In the genomic region with DNA sequence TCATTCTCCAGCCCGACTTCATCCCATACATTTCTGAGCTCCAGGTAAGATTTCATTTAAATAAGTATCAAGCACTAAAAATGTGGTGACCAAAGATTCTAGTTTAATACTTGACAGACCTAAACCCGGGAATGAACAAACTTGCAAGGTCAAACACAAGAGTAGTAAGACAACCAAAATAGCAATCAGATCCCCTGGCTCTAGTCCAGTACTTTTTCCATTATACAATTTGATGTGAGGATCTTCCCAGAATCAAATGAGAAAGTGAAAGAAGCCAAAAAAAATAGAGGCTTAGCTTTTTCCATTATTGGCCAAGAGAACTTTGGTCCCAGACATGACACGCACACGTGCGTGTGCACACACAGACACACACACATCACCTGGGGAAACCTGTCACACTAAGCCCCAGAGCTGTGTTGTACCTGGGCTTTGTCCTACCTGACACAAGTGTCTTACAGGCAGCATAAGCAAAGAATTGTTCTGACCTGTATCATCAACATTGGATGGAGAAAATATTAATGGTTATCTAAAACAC, we compare ENCODE assay signal across 1 cellular context.
TF ChIP-seq lines count a peak whose summit lies in the region.

No MANE protein-coding gene starts in this region.

TF ChIP-seq in H1, 55 proteins besides CTCF, POLR2A, EP300 and RAD21 (continued from another document):
- TF ChIP-seq KDM5A (IDR thresholded peaks at IDR 0.05; ENCODE audit: low read length) (no peak), BACH1 (IDR thresholded peaks at IDR 0.05; ENCODE audit: low read length) (no peak), ZNF274 (IDR thresholded peaks at IDR 0.05; ENCODE audit: borderline replicate concordance, extremely low read depth, low read length) (no peak), NRF1 (IDR thresholded peaks at IDR 0.05; ENCODE audit: low read depth, low read length) (no peak), GABPA (IDR thresholded peaks at IDR 0.05; ENCODE audit: borderline replicate concordance, insufficient read depth, low read length) (no peak), CHD1 (IDR thresholded peaks at IDR 0.05; ENCODE audit: low read depth, low read length) (no peak), MAFK (IDR thresholded peaks at IDR 0.05; ENCODE audit: low read depth, low read length) (no peak), RNF2 (IDR thresholded peaks at IDR 0.05; ENCODE audit: borderline replicate concordance, low read depth, low read length, missing control alignments, poor library complexity, severe bottlenecking) (no peak), HDAC6 (IDR thresholded peaks at IDR 0.05; ENCODE audit: low read depth, low read length) (no peak), RFX5 (IDR thresholded peaks at IDR 0.05; ENCODE audit: borderline replicate concordance, low read depth, low read length) (no peak), CTBP2 (IDR thresholded peaks at IDR 0.05; ENCODE audit: borderline replicate concordance, insufficient read depth, insufficient read length, low read length) (no peak), SIRT6 (IDR thresholded peaks at IDR 0.05; ENCODE audit: low read length) (no peak), GTF2F1 (IDR thresholded peaks at IDR 0.05; ENCODE audit: borderline replicate concordance, low read depth, low read length) (no peak), SUZ12 (IDR thresholded peaks at IDR 0.05; ENCODE audit: low read length) (no peak), CREB1 (IDR thresholded peaks at IDR 0.05) (no peak), HDAC2 (IDR thresholded peaks at IDR 0.05; ENCODE audit: borderline replicate concordance in 1 of 2, low read depth in 2 of 2, low read length in 2 of 2) (no peak)
- TF ChIP-seq, protein P1, sequence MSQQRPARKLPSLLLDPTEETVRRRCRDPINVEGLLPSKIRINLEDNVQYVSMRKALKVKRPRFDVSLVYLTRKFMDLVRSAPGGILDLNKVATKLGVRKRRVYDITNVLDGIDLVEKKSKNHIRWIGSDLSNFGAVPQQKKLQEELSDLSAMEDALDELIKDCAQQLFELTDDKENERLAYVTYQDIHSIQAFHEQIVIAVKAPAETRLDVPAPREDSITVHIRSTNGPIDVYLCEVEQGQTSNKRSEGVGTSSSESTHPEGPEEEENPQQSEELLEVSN (IDR thresholded peaks at IDR 0.05), result no peak
